19 cellular contexts compared by ENCODE assay signal in the genomic region with DNA sequence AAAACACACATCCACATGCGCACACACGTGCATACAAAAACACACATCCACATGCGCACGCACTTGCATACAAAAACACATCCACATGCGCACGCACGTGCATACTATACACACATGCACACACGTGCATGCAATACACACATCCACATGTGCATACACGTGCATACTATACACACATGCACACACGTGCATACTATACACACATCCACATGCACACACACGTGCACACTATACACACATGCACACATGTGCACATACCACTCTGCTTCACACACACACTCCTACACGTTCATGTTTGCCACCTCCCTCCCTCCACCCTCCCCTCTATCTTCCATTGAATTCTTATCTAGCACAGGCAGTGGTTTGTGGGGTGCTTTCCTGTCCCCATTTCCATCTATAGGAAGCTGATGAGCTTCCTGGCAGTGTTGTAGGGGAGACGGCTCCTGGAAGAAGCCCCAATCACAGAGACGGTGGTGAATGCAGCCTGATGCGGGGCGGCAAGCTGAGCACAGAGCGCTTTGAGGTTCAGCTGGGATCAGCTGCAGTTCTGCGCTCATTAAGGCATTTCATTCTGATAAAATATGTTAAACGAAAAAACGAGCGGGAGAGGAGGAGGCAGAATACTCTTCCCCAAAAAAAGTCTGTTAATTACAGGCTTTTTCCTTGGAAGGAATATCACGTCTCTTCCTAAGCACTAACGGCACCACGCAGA.
"Had no signal": no experiment of that assay in that cellular context is flagged by ENCODE, and none has a peak within 500 bp of the region (broad histone marks: within the 10 kb centered on the region; RNA-seq: fewer than 3 reads in every experiment).

No MANE protein-coding gene starts in this region.

- ATAC-seq: activated T-cell treated with anti-CD3 and anti-CD28 coated beads, Interleukin-2, amount 50 U/mL, for 4 hours; T-cell had no signal

- H3K36me3 Mint-ChIP-seq: activated CD4-positive, alpha-beta memory T cell treated with anti-CD3 and anti-CD28 coated beads for 36 hours had no signal

- H3K27ac Mint-ChIP-seq: activated CD4-positive, alpha-beta memory T cell treated with anti-CD3 and anti-CD28 coated beads for 36 hours; activated CD4-positive, alpha-beta T cell treated with anti-CD3 and anti-CD28 coated beads, Interleukin-2, amount 10 ng/mL, durations not matched to agents 7 days and 5 days; activated naive CD4-positive, alpha-beta T cell treated with anti-CD3 and anti-CD28 coated beads for 36 hours; activated naive CD8-positive, alpha-beta T cell; T-cell had no signal

- H3K4me1 Mint-ChIP-seq: activated CD4-positive, alpha-beta T cell treated with anti-CD3 and anti-CD28 coated beads, Interleukin-2, amount 10 ng/mL, durations not matched to agents 7 days and 5 days; T-cell had no signal

- H3K27me3 Mint-ChIP-seq: activated CD4-positive, alpha-beta T cell treated with anti-CD3 and anti-CD28 coated beads, Interleukin-2, amount 10 ng/mL, durations not matched to agents 7 days and 5 days; activated naive CD8-positive, alpha-beta T cell had no signal

- H3K4me3 Mint-ChIP-seq: activated CD4-positive, alpha-beta memory T cell treated with anti-CD3 and anti-CD28 coated beads for 36 hours; activated CD4-positive, alpha-beta T cell treated with anti-CD3 and anti-CD28 coated beads, Interleukin-2, amount 10 ng/mL, durations not matched to agents 7 days and 5 days; activated naive CD4-positive, alpha-beta T cell treated with anti-CD3 and anti-CD28 coated beads for 36 hours; activated naive CD8-positive, alpha-beta T cell; activated T-cell treated with anti-CD3 and anti-CD28 coated beads, Interleukin-2, amount 50 U/mL, for 4 hours; T-cell had no signal

- DNase-seq: activated CD4-positive, alpha-beta memory T cell treated with anti-CD3 and anti-CD28 coated beads for 36 hours; activated CD4-positive, alpha-beta T cell treated with anti-CD3 and anti-CD28 coated beads, Interleukin-2, amount 10 ng/mL, durations not matched to agents 7 days and 5 days; activated CD4-positive, CD25-positive, alpha-beta regulatory T cell; activated CD8-positive, alpha-beta memory T cell treated with anti-CD3 and anti-CD28 coated beads for 24 hours; activated gamma-delta T cell; activated naive CD4-positive, alpha-beta T cell treated with anti-CD3 and anti-CD28 coated beads for 36 hours; activated T-cell treated with anti-CD3 and anti-CD28 coated beads, Interleukin-2, amount 50 U/mL, for 4 hours; amygdala; brain microvascular endothelial cell; NCI-H1092; NCI-H1436; NCI-H1694 treated with DMSO at 0.1 percent for 48 hours; NCI-H2029 treated with DMSO at 0.1 percent for 48 hours; NCI-H345; NCI-H510A; NCI-H526 treated with DMSO at 0.1 percent for 48 hours; NCI-H82; T-cell had no signal
